ENCODE assay signal across 10 cellular contexts in genomic region chr11:59031746-59032145, GRCh38. TPM values are rescaled to one million over a fixed set of nuclear protein-coding genes. Genes with fewer than 3 reads are reported as not detected.
"Had no signal": no experiment of that assay in that cellular context is flagged by ENCODE, and none has a peak within 500 bp of the region (broad histone marks: within the 10 kb centered on the region; RNA-seq: fewer than 3 reads in every experiment).

No MANE protein-coding gene starts in this region.

RNA-seq across cellular contexts. Expression of gene GLYATL1B, which starts 54.4 kb away (rescaled TPM):
- total RNA-seq: OCI-LY7, PC-3, PC-9, Peyer's patch, Right ventricle myocardium inferior, Right ventricle myocardium superior, RPMI7951, SJSA1, SK-MEL-5, T-cell had no signal
